2 cellular contexts compared by ENCODE assay signal in the genomic region with DNA sequence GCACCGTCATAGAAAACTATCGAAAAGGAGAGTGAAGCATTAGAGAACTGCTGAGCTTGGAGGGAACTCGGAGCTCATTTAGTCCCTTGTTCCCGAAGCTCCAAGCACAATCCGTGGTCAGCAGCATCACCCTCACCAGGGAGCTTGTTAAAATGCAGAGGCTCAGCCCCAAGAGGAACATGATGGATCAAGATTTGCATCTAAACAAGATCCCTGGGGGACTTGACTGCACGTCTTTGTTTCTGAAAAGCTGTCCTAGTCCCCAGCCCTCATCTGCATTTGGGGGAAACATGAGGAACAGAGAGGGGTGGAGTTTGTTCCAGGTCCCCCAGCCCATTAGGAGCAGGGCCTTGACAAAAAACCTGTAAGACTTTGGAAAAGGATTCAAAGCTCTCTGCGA.
TF ChIP-seq lines count a peak whose summit lies in the region.

No MANE protein-coding gene starts in this region.

TF ChIP-seq in H1, 55 proteins besides CTCF, POLR2A, EP300 and RAD21 (continues in another document):
- TF ChIP-seq MAFK (IDR thresholded peaks at IDR 0.05; ENCODE audit: low read depth, low read length) (no peak), CBX8 (IDR thresholded peaks at IDR 0.05; ENCODE audit: borderline replicate concordance, low read depth, low read length) (no peak), CEBPB (IDR thresholded peaks at IDR 0.05; ENCODE audit: low read depth, low read length) (no peak), SP2 (IDR thresholded peaks at IDR 0.05; ENCODE audit: low read length) (no peak), ATF2 (IDR thresholded peaks at IDR 0.05; ENCODE audit: low read length) (no peak), CHD7 (IDR thresholded peaks at IDR 0.05; ENCODE audit: insufficient replicate concordance, low read length) (no peak), KDM4A (IDR thresholded peaks at IDR 0.05; ENCODE audit: low read depth, low read length, severe bottlenecking) (no peak), E2F6 (IDR thresholded peaks at IDR 0.05) (no peak), TBP (IDR thresholded peaks at IDR 0.05; ENCODE audit: low read depth, low read length) (peak; percentile 45; the same call in 1 of the 2 replicates), GABPA (IDR thresholded peaks at IDR 0.05; ENCODE audit: borderline replicate concordance, insufficient read depth, low read length) (no peak)
- TF ChIP-seq, protein P1, sequence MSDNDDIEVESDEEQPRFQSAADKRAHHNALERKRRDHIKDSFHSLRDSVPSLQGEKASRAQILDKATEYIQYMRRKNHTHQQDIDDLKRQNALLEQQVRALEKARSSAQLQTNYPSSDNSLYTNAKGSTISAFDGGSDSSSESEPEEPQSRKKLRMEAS (IDR thresholded peaks at IDR 0.05): no peak

TF ChIP-seq in GM12891, 5 proteins besides CTCF, POLR2A, EP300 and RAD21:
- TF ChIP-seq SPI1 (IDR thresholded peaks at IDR 0.05; ENCODE audit: low read depth, low read length) (no peak), PAX5 (IDR thresholded peaks at IDR 0.05; ENCODE audit: insufficient read depth, low read length, severe bottlenecking) (no peak), TAF1 (IDR thresholded peaks at IDR 0.05; ENCODE audit: low read depth, low read length) (no peak), POU2F2 (IDR thresholded peaks at IDR 0.05; ENCODE audit: low read depth, low read length) (no peak), POLR2AphosphoS5 (IDR thresholded peaks at IDR 0.05; ENCODE audit: low read depth, low read length) (no peak)
